Comparison of ENCODE assay signal across 8 cellular contexts in the genomic region with DNA sequence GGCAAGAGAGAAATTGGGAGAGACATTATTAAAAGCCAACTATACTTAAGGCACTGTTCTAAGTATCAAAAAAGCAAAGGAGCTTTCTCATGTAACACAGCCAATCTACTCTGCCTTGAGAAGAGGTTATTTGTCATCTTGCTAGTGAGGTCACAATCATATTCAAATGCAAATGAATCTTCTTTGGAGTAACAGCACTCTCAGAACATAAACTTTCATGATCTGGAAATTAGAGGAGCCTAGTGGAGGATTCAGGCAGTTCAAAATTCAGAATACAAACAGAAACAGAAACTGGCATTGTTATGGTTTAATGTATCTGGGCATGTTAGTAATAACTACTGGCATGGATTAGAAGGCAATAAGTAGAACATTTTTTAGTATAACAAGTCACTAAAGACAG. TPM values are rescaled to one million over a fixed set of nuclear protein-coding genes. Genes with fewer than 3 reads are reported as not detected.
DNase-seq lines count a peak whose midpoint lies in the region; ATAC-seq, FAIRE-seq and TF ChIP-seq lines count a peak whose summit lies in the region.

No MANE protein-coding gene starts in this region.

- H3K4me3 Mint-ChIP-seq in natural killer cell = peak overlapping the region; percentile 15

- no peaks in the 10 kb centered on the region for H3K27me3 Mint-ChIP-seq in natural killer cell (ENCODE audit: low read depth in 2 of 2)

- intact Hi-C loops in GM12878 (cut with micrococcal nuclease; ENCODE audit: unreplicated experiment) (no loop called here), natural killer cell (cut with micrococcal nuclease) (no loop called here), aorta (cut with DNase I) (no loop called here), upper lobe of right lung (cut with DNase I) (no loop called here)

- no peaks in the 10 kb centered on the region for H3K27me3 ChIP-seq in GM12878 (replicated peaks in 1 of 2; ENCODE audit: control insufficient read depth in 2 of 2, insufficient read depth in 2 of 2, low read length in 1 of 2)
- H3K27me3 ChIP-seq in aorta (ENCODE audit: control insufficient read depth in 1 of 2, insufficient read depth in 2 of 2, low read length in 1 of 2) = no peaks in the 10 kb centered on the region
- H3K27me3 ChIP-seq in upper lobe of right lung = no peaks in the 10 kb centered on the region

- H3K4me2 ChIP-seq in GM12878 (ENCODE audit: control insufficient read depth, insufficient read depth) = peak overlapping the region; percentile 38; the same call in 1 of the 2 replicates

- POLR2A ChIA-PET in GM12878 (lab: Charles Lee) = interaction anchor here (0.7 kb wide), 1 partner anchor 9 kb away, joined by 3 read pairs; no protein-coding TSS in a partner anchor

- no peak for TF ChIP-seq CTCF in GM12878 (IDR thresholded peaks at IDR 0.05 in 2 of 3, conservative IDR thresholded peaks at IDR 0.05 in 1 of 3; ENCODE audit: control insufficient read depth in 2 of 3, extremely low read depth in 1 of 3, insufficient read depth in 1 of 3, low read depth in 3 of 3, low read length in 3 of 3)
- no peak for TF ChIP-seq CTCF in natural killer cell (IDR thresholded peaks at IDR 0.05)
- no peak for TF ChIP-seq CTCF in upper lobe of right lung (IDR thresholded peaks at IDR 0.05)

- no peak for TF ChIP-seq EP300 in GM12878 (IDR thresholded peaks at IDR 0.05; ENCODE audit: borderline replicate concordance in 1 of 2, control insufficient read depth in 1 of 2, low read depth in 2 of 2, low read length in 2 of 2)

- H3K27ac Mint-ChIP-seq in natural killer cell = peak overlapping the region; percentile 53 to 57

- no peaks in the 10 kb centered on the region for H4K20me1 ChIP-seq in GM12878 (ENCODE audit: control insufficient read depth, insufficient read depth)

- FAIRE-seq in GM12878 (lab: Jason Lieb, UNC) = peak; percentile 83

- H3K27ac ChIP-seq in KOPT-K1 (ENCODE audit: low read depth, low read length, poor library complexity, severe bottlenecking) = peak overlapping the region; percentile 32
- peak overlapping the region; percentile 22; the same call in 1 of the 2 replicates for H3K27ac ChIP-seq in GM12878 (ENCODE audit: control insufficient read depth, insufficient read depth)
- no peak overlapping the region for H3K27ac ChIP-seq in aorta (ENCODE audit: low read depth in 1 of 2, low read length in 2 of 2)
- no peak overlapping the region for H3K27ac ChIP-seq in upper lobe of right lung

- no peaks in the 10 kb centered on the region for H3K36me3 Mint-ChIP-seq in natural killer cell

- H3K36me3 ChIP-seq in KOPT-K1 (ENCODE audit: insufficient read depth, low read length) (no peaks in the 10 kb centered on the region), GM12878 (ENCODE audit: control insufficient read depth in 2 of 2, insufficient read depth in 2 of 2, low read length in 1 of 2) (no peaks in the 10 kb centered on the region), aorta (ENCODE audit: control insufficient read depth in 1 of 2, insufficient read depth in 2 of 2, low read length in 1 of 2) (no peaks in the 10 kb centered on the region), upper lobe of right lung (no peaks in the 10 kb centered on the region)

- H3K4me1 Mint-ChIP-seq in natural killer cell = peaks cover 67 to 79% of the 10 kb centered on the region in 2 donors

- RAD21 ChIA-PET in GM12878 (lab: Charles Lee; ENCODE audit: unreplicated experiment) = interaction anchor here (1.0 kb wide), 1 partner anchor 18 kb away, joined by 4 read pairs; no protein-coding TSS in a partner anchor

- DNase-seq in GM03348 (ENCODE audit: low spot score) = peak; percentile 48
- DNase-seq in GM12878 (ENCODE audit: low read depth, low spot score) = no peak
- no peak for DNase-seq in natural killer cell
- no peak for DNase-seq in CD1c-positive myeloid dendritic cell (ENCODE audit: extremely low spot score)
- DNase-seq in NCI-H1105 (lab: John Stamatoyannopoulos, UW) = no peak
- DNase-seq in aorta = no peak
- no peak for DNase-seq in upper lobe of right lung

- peaks cover 7% of the 10 kb centered on the region for H3K4me1 ChIP-seq in GM12878 (ENCODE audit: control insufficient read depth, insufficient read depth, low read length)
- H3K4me1 ChIP-seq in aorta (ENCODE audit: control insufficient read depth in 1 of 2, insufficient read depth in 2 of 2, low read length in 2 of 2) = no peaks in the 10 kb centered on the region
- H3K4me1 ChIP-seq in upper lobe of right lung = peaks cover 19% of the 10 kb centered on the region

- in situ Hi-C loops in GM12878 (cut with MboI) = no loop called here

- no peak overlapping the region for H3K4me3 ChIP-seq in GM12878
- H3K4me3 ChIP-seq in aorta (ENCODE audit: low read length in 2 of 2) = no peak overlapping the region
- no peak overlapping the region for H3K4me3 ChIP-seq in upper lobe of right lung

- CTCF ChIA-PET in GM12878 (lab: Yijun Ruan, JAX) = interaction anchor here (1.2 kb wide), 1 partner anchor 14 kb away, joined by 4 read pairs; no protein-coding TSS in a partner anchor

- H3K9me3 ChIP-seq in KOPT-K1 (ENCODE audit: insufficient read depth, low read length, poor library complexity, severe bottlenecking) (no peaks in the 10 kb centered on the region), GM12878 (replicated peaks; ENCODE audit: control insufficient read depth, insufficient read depth, low read length) (no peaks in the 10 kb centered on the region), aorta (ENCODE audit: control insufficient read depth, low read length) (no peaks in the 10 kb centered on the region), upper lobe of right lung (no peaks in the 10 kb centered on the region)

- SMC1A ChIA-PET in GM12878 (lab: Charles Lee; ENCODE audit: uncharacterized antibody, unreplicated experiment) = interaction anchor here (0.9 to 6.9 kb wide), 3 partner anchors 9 to 145 kb away, joined by 3 to 86 read pairs (median 10); no protein-coding TSS in a partner anchor

- no peak overlapping the region for H3K9ac ChIP-seq in GM12878 (ENCODE audit: control insufficient read depth, insufficient read depth, low read length)

- no peaks in the 10 kb centered on the region for H3K9me3 Mint-ChIP-seq in natural killer cell

- ATAC-seq in GM12878 = peak; percentile 76
- peak; percentile 57 to 76 (median 70) for ATAC-seq in natural killer cell
- ATAC-seq in aorta (ENCODE audit: low FRiP score) = no peak
- no peak for ATAC-seq in upper lobe of right lung

- no peak for TF ChIP-seq RAD21 in GM12878 (IDR thresholded peaks at IDR 0.05; ENCODE audit: insufficient read depth, low read depth, low read length)

- BruUV-seq in GM12878 (replicated peaks; lab: Mats Ljungman, UMichigan) = no TSS peak

- H2AFZ ChIP-seq in GM12878 (ENCODE audit: control insufficient read depth, low read depth, low read length) = no peak overlapping the region

- no peak for TF ChIP-seq POLR2A in GM12878 (IDR thresholded peaks at IDR 0.05; ENCODE audit: low read depth, low read length)

- peaks cover 74% of the 10 kb centered on the region for H3K79me2 ChIP-seq in GM12878 (ENCODE audit: control insufficient read depth, insufficient read depth, low read length)

TF ChIP-seq in GM12878, 131 proteins besides CTCF, POLR2A, EP300 and RAD21 (continues in another document):
- TF ChIP-seq ZBED1 (IDR thresholded peaks at IDR 0.05; ENCODE audit: borderline replicate concordance) (no peak), STAT1 (conservative IDR thresholded peaks at IDR 0.05) (no peak)

RNA-seq across cellular contexts. Expression of a gene that starts 57.4 kb away (rescaled TPM):
- total RNA-seq in GM12878 (2013; cell fraction: nucleolus; rRNA removed) = 205 and 208 TPM in 2 replicates
- total RNA-seq in GM12878 (2014; rRNA removed) (30.8 and 32.3 TPM in 2 replicates), GM12878 (2014; rRNA removed; fragmentation: Illumina TruSeq; extraction: Trizol) (39.1 and 40.7 TPM in 2 replicates), GM12878 (2021) (25.2 and 29.9 TPM in 2 replicates), natural killer cell (100 to 1,000 TPM; 161 to 189 (median 178) TPM), aorta (10 to 100 TPM; 49.1 to 56.6 TPM), upper lobe of right lung (38.7 TPM)
- 14.4 TPM for polyA plus RNA-seq in GM12878 (2011; ENCODE audit: low read depth)
- polyA plus RNA-seq in GM12878 (2011; rRNA removed) (20.8 and 38.1 TPM in 2 replicates), GM12878 (2014; fragmentation: Illumina TruSeq; extraction: Trizol) (26.1 and 37.4 TPM in 2 replicates), GM12878 (2014; fragmentation: Nextera tagmentation; extraction: Ambion mirVana) (10 to 100 TPM; 13.6 to 19.1 TPM), GM12878 (2014; rRNA removed) (16.1 and 16.9 TPM in 2 replicates), GM12878 (2016; fragmentation: Nextera tagmentation; extraction: Ambion mirVana) (10 to 100 TPM; 31.7 to 33.1 TPM), aorta (10 to 100 TPM in 1 of 2 donors, 1 to 10 TPM in 1; 9.8 to 25.4 TPM)
- 6.9 and 7.6 TPM in 2 replicates for polyA plus RNA-seq in GM12878 (2011; cell fraction: cytosol; rRNA removed)
- 27.7 and 28.1 TPM in 2 replicates for polyA plus RNA-seq in GM12878 (2011; cell fraction: nucleus; rRNA removed)
- polyA plus RNA-seq in GM12878 (2012) = 18.1 and 21.5 TPM in 2 replicates
- 30.9 and 49.3 TPM in 2 replicates for polyA minus RNA-seq in GM12878 (2011; rRNA and poly(A)+ RNA removed)
- 10.4 and 12.1 TPM in 2 replicates for polyA minus RNA-seq in GM12878 (2011; cell fraction: cytosol; rRNA and poly(A)+ RNA removed)
- 34.6 and 72.5 TPM in 2 replicates for polyA minus RNA-seq in GM12878 (2011; cell fraction: nucleus; rRNA and poly(A)+ RNA removed)

RNA-seq across cellular contexts. Expression of a gene that starts 57.7 kb away (rescaled TPM):
- 8.5 and 8.7 TPM in 2 replicates for total RNA-seq in GM12878 (2013; cell fraction: nucleolus; rRNA removed)
- total RNA-seq in GM12878 (2014; rRNA removed) (14.2 and 15.1 TPM in 2 replicates), GM12878 (2014; rRNA removed; fragmentation: Illumina TruSeq; extraction: Trizol) (15.7 TPM in 2 replicates), GM12878 (2021) (19.6 and 21.3 TPM in 2 replicates), natural killer cell (10 to 100 TPM; 18.7 to 26.0 (median 23.9) TPM), aorta (10 to 100 TPM; 24.1 to 29.0 TPM), upper lobe of right lung (33.1 TPM)
- 6.9 TPM for polyA plus RNA-seq in GM12878 (2011; ENCODE audit: low read depth)
- polyA plus RNA-seq in GM12878 (2011; rRNA removed) (33.5 and 48.5 TPM in 2 replicates), GM12878 (2014; fragmentation: Illumina TruSeq; extraction: Trizol) (23.3 and 24.7 TPM in 2 replicates), GM12878 (2014; fragmentation: Nextera tagmentation; extraction: Ambion mirVana) (10 to 100 TPM; 28.9 to 36.0 TPM), GM12878 (2014; rRNA removed) (17.3 and 19.4 TPM in 2 replicates), GM12878 (2016; fragmentation: Nextera tagmentation; extraction: Ambion mirVana) (10 to 100 TPM; 25.8 to 29.2 TPM), aorta (10 to 100 TPM; 18.9 to 24.7 TPM)
- 16.9 and 20.6 TPM in 2 replicates for polyA plus RNA-seq in GM12878 (2011; cell fraction: cytosol; rRNA removed)
- polyA plus RNA-seq in GM12878 (2011; cell fraction: nucleus; rRNA removed) = 8.9 and 9.6 TPM in 2 replicates
- 10.3 and 16.9 TPM in 2 replicates for polyA plus RNA-seq in GM12878 (2012)
- 18.0 and 20.7 TPM in 2 replicates for polyA minus RNA-seq in GM12878 (2011; rRNA and poly(A)+ RNA removed)
- polyA minus RNA-seq in GM12878 (2011; cell fraction: cytosol; rRNA and poly(A)+ RNA removed) = 8.4 and 11.1 TPM in 2 replicates
- 2.7 and 3.1 TPM in 2 replicates for polyA minus RNA-seq in GM12878 (2011; cell fraction: nucleus; rRNA and poly(A)+ RNA removed)

Comparison
In these comparisons a context has a peak if more than half of its experiments do, and no peak if none do; other contexts are left out.
1. H3K27ac ChIP-seq: peak in KOPT-K1 (single experiment) and GM12878 (single experiment); none in aorta (0 of 2) and upper lobe of right lung (single experiment).
2. ATAC-seq: peak in GM12878 (single experiment) and natural killer cell (3 of 3); none in aorta (single experiment) and upper lobe of right lung (single experiment).